Comparison of ENCODE assay signal across 15 cellular contexts in the genomic region with DNA sequence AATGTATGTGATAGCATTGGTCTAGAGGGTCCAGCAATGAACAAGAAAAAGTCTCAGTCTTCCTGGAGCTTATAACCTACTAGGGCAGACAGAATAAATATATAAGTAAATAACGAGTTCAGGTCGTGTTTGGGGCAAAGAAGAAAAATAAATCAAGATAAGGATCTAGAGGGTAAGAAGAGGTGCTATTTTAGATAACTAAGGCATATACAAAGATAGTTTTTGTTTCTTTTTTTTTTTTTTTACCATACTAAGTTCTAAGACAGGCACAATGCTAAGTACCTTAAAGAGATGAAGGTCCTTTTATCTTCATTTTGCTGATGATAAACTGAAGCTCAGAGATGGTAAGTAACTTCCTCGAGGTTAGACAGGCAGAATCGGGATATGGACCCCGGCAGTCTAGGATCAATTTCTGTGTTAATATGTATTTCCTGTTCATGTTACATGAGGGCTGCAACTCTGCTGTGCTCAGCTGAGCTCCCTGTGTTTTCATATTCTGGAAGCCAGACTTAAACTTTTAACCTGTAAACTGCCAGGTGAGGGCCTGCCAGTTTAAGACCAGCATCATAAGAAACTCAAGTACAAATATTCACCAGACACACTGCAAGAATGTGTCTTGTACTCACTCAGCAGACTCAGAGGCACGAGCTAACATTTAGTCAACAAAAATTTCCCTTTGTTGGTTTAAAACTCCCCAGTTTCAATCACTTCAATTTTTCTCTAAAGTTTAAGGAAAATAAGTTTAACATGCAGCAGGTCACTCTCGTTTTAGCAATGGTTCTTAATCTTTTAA. TPM values are rescaled to one million over a fixed set of nuclear protein-coding genes. Genes with fewer than 3 reads are reported as not detected.
DNase-seq lines count a peak whose midpoint lies in the region; TF ChIP-seq lines count a peak whose summit lies in the region.
"Had no signal": no experiment of that assay in that cellular context is flagged by ENCODE, and none has a peak within 500 bp of the region (broad histone marks: within the 10 kb centered on the region; RNA-seq: fewer than 3 reads in every experiment).

No MANE protein-coding gene starts in this region.

- CTCF ChIA-PET in Calu3 (lab: Charles Lee), result interaction anchor here (0.6 to 2.2 kb wide), 4 partner anchors 313 to 1578 kb away, joined by 3 to 12 read pairs (median 4); no protein-coding TSS in a partner anchor

- peak overlapping the region; percentile 50 for H3K4me3 Mint-ChIP-seq in activated T-cell treated with anti-CD3 and anti-CD28 coated beads, Interleukin-2, amount 50 U/mL, for 24 hours
- H3K4me3 Mint-ChIP-seq in T-helper 2 cell treated with Interferon-gamma antibody and Interleukin-4, amounts not matched to agents 5 μg/mL and 100 μg/mL, for 36 hours, result peak overlapping the region; percentile 42
- H3K4me3 Mint-ChIP-seq in Calu3 (ENCODE audit: low read depth, unreplicated experiment), result no peak overlapping the region
- H3K4me3 Mint-ChIP-seq: CD14-positive monocyte had no signal

- DNase-seq in activated T-cell treated with anti-CD3 and anti-CD28 coated beads, Interleukin-2, amount 50 U/mL, for 24 hours, result no peak
- no peak for DNase-seq in activated T-cell treated with anti-CD3 and anti-CD28 coated beads, Interleukin-2, amount 50 U/mL, for 48 hours
- no peak for DNase-seq in T-helper 2 cell treated with Interferon-gamma antibody and Interleukin-4, amounts not matched to agents 5 μg/mL and 100 μg/mL, for 36 hours (ENCODE audit: low spot score)
- DNase-seq in Calu3 (no peak), NCI-H1105 (lab: John Stamatoyannopoulos, UW) (no peak), SK-N-DZ (ENCODE audit: low spot score) (no peak)
- DNase-seq: central memory CD4-positive, alpha-beta T cell; DND-41; kidney glomerular epithelial cell; NCI-H774; Peyer's patch had no signal

- H3K27ac Mint-ChIP-seq in activated T-cell treated with anti-CD3 and anti-CD28 coated beads, Interleukin-2, amount 50 U/mL, for 24 hours, result peak overlapping the region; percentile 23
- H3K27ac Mint-ChIP-seq in T-helper 2 cell treated with Interferon-gamma antibody and Interleukin-4, amounts not matched to agents 5 μg/mL and 100 μg/mL, for 36 hours, result no peak overlapping the region
- no peak overlapping the region for H3K27ac Mint-ChIP-seq in Calu3 (ENCODE audit: unreplicated experiment)
- H3K27ac Mint-ChIP-seq: CD14-positive monocyte had no signal

- intact Hi-C loops in Calu3 (cut with micrococcal nuclease; ENCODE audit: unreplicated experiment), result loop anchor here (5.0 kb wide), 1 partner anchor 179 kb away; no protein-coding TSS in a partner anchor

- H3K4me1 ChIP-seq in endocrine pancreas (ENCODE audit: control insufficient read depth, insufficient read depth, low read length) (peaks cover 21% of the 10 kb centered on the region), skeletal muscle satellite cell (ENCODE audit: control insufficient read depth, insufficient read depth, low read length) (peaks cover 7% of the 10 kb centered on the region)

- no peaks in the 10 kb centered on the region for H3K27me3 Mint-ChIP-seq in activated T-cell treated with anti-CD3 and anti-CD28 coated beads, Interleukin-2, amount 50 U/mL, for 24 hours
- H3K27me3 Mint-ChIP-seq in T-helper 2 cell treated with Interferon-gamma antibody and Interleukin-4, amounts not matched to agents 5 μg/mL and 100 μg/mL, for 36 hours (ENCODE audit: low read depth), result peaks cover 9% of the 10 kb centered on the region
- H3K27me3 Mint-ChIP-seq in Calu3 (ENCODE audit: unreplicated experiment), result no peaks in the 10 kb centered on the region

- no peaks in the 10 kb centered on the region for H3K27me3 ChIP-seq in endocrine pancreas (ENCODE audit: control insufficient read depth, insufficient read depth, low read length)
- H3K27me3 ChIP-seq in skeletal muscle satellite cell (ENCODE audit: control insufficient read depth, insufficient read depth, low read length), result no peaks in the 10 kb centered on the region
- H3K27me3 ChIP-seq: Peyer's patch, right atrium auricular region had no signal

- H3K36me3 ChIP-seq in endocrine pancreas (ENCODE audit: control insufficient read depth, insufficient read depth, low read length) (no peaks in the 10 kb centered on the region), skeletal muscle satellite cell (ENCODE audit: insufficient read depth, low read length) (no peaks in the 10 kb centered on the region)
- H3K36me3 ChIP-seq: Peyer's patch, right atrium auricular region had no signal

- H3K9me3 ChIP-seq in endocrine pancreas (ENCODE audit: control insufficient read depth, low read length) (no peaks in the 10 kb centered on the region), skeletal muscle satellite cell (replicated peaks; ENCODE audit: low read length) (no peaks in the 10 kb centered on the region)
- H3K9me3 ChIP-seq: Peyer's patch, right atrium auricular region had no signal

- H3K9me3 Mint-ChIP-seq in activated T-cell treated with anti-CD3 and anti-CD28 coated beads, Interleukin-2, amount 50 U/mL, for 24 hours, result no peaks in the 10 kb centered on the region
- no peaks in the 10 kb centered on the region for H3K9me3 Mint-ChIP-seq in T-helper 2 cell treated with Interferon-gamma antibody and Interleukin-4, amounts not matched to agents 5 μg/mL and 100 μg/mL, for 36 hours
- no peaks in the 10 kb centered on the region for H3K9me3 Mint-ChIP-seq in Calu3 (ENCODE audit: low read depth, unreplicated experiment)
- H3K9me3 Mint-ChIP-seq: CD14-positive monocyte had no signal

- H3K4me1 Mint-ChIP-seq in activated T-cell treated with anti-CD3 and anti-CD28 coated beads, Interleukin-2, amount 50 U/mL, for 24 hours (ENCODE audit: low read depth), result peaks cover 31% of the 10 kb centered on the region
- peaks cover 20% of the 10 kb centered on the region for H3K4me1 Mint-ChIP-seq in T-helper 2 cell treated with Interferon-gamma antibody and Interleukin-4, amounts not matched to agents 5 μg/mL and 100 μg/mL, for 36 hours (ENCODE audit: low read depth)
- peaks cover 8% of the 10 kb centered on the region for H3K4me1 Mint-ChIP-seq in Calu3 (ENCODE audit: low read depth, unreplicated experiment)

- no TSS peak for BruUV-seq in Calu3 (replicated peaks; lab: Mats Ljungman, UMichigan)

- no peak for TF ChIP-seq CTCF in Calu3 (IDR thresholded peaks at IDR 0.05; ENCODE audit: unreplicated experiment)

- H3K36me3 Mint-ChIP-seq in activated T-cell treated with anti-CD3 and anti-CD28 coated beads, Interleukin-2, amount 50 U/mL, for 24 hours (ENCODE audit: low read depth), result no peaks in the 10 kb centered on the region
- H3K36me3 Mint-ChIP-seq in T-helper 2 cell treated with Interferon-gamma antibody and Interleukin-4, amounts not matched to agents 5 μg/mL and 100 μg/mL, for 36 hours (ENCODE audit: low read depth), result no peaks in the 10 kb centered on the region
- no peaks in the 10 kb centered on the region for H3K36me3 Mint-ChIP-seq in Calu3 (ENCODE audit: insufficient read depth, unreplicated experiment)

- H3K4me3 ChIP-seq in endocrine pancreas (ENCODE audit: control insufficient read depth, insufficient read depth, low read length) (peak overlapping the region; percentile 16), skeletal muscle satellite cell (ENCODE audit: low read length) (no peak overlapping the region)
- H3K4me3 ChIP-seq: Peyer's patch, right atrium auricular region had no signal

- peak overlapping the region; percentile 46 for H3K4me2 ChIP-seq in skeletal muscle satellite cell (ENCODE audit: low read length)

- H3K9ac ChIP-seq in endocrine pancreas (ENCODE audit: control insufficient read depth, insufficient read depth, low read length), result no peak overlapping the region
- H3K9ac ChIP-seq in skeletal muscle satellite cell (ENCODE audit: low read depth, low read length), result no peak overlapping the region

RNA-seq across cellular contexts. Expression of a gene that starts 23.3 kb away (rescaled TPM):
- total RNA-seq in skeletal muscle satellite cell (2012; rRNA removed), result 11.8 and 16.0 TPM in 2 replicates
- 3.9 and 5.9 TPM in 2 replicates for total RNA-seq in Calu3 (2022)
- 9.5 and 11.2 TPM in 2 replicates for polyA plus RNA-seq in SK-N-DZ (2014; cell fraction: cytosol; rRNA removed)
- polyA plus RNA-seq in SK-N-DZ (2014; cell fraction: nucleus; rRNA removed), result 11.6 and 16.1 TPM in 2 replicates

RNA-seq across cellular contexts. Expression of a gene that starts 24.0 kb away (rescaled TPM):
- total RNA-seq in skeletal muscle satellite cell (2012; rRNA removed), result 17.9 and 25.6 TPM in 2 replicates
- total RNA-seq in Calu3 (2022), result 10.1 and 13.2 TPM in 2 replicates
- 22.5 and 39.5 TPM in 2 replicates for polyA plus RNA-seq in SK-N-DZ (2014; cell fraction: cytosol; rRNA removed)
- polyA plus RNA-seq in SK-N-DZ (2014; cell fraction: nucleus; rRNA removed), result 26.5 and 29.0 TPM in 2 replicates
